ENCODE assay signal across 28 cellular contexts in the genomic region with DNA sequence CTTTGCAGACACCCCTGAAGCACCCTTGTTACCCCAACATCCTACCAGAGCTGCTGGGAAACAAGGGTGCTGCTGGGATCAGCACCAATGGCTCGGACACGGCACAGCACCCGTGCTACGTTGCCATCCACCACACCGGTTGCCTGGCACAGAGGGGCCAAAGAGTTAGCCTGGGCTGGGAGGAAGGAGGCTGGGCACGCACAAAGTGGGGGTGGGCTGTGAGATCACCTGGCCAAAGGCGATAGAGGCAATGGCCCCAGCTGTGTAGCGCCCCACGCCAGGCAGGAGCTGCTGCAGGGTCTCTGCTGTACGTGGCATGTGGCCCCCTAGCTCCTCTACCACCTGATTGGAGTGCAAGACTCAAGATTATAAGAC. TPM values are rescaled to one million over a fixed set of nuclear protein-coding genes. Genes with fewer than 3 reads are reported as not detected.
"Had no signal": no experiment of that assay in that cellular context is flagged by ENCODE, and none has a peak within 500 bp of the region (broad histone marks: within the 10 kb centered on the region; RNA-seq: fewer than 3 reads in every experiment).

No MANE protein-coding gene starts in this region.

- H3K4me3 ChIP-seq: stomach, suprapubic skin, testis, thoracic aorta, thyroid gland, tibial artery, tibial nerve, transverse colon, upper lobe of left lung, upper lobe of right lung, uterus, vagina had no signal

- H3K27ac Mint-ChIP-seq: stimulated activated effector memory CD8-positive, alpha-beta T cell treated with anti-CD3 and anti-CD28 coated beads, Interleukin-12 subunit alpha, Interleukin-12 subunit beta, amount 100 ng/mL, for 72 hours; stimulated activated memory B cell treated with anti-CD40 and anti-IgM and Interleukin-4, amounts not matched to agents 10 μg/mL and 1 μg/mL and 100 μg/mL, for 72 hours; stimulated activated naive B cell treated with anti-CD40 and anti-IgM and Interleukin-4, amounts not matched to agents 10 μg/mL and 1 μg/mL and 100 μg/mL, for 72 hours; stimulated activated naive CD8-positive, alpha-beta T cell treated with anti-CD3 and anti-CD28 coated beads, Interleukin-15, Interleukin-2, amounts not matched to agents 100 ng/mL and 50 ng/mL, for 24 hours; type B pancreatic cell had no signal

- H3K27me3 Mint-ChIP-seq: stimulated activated memory B cell treated with anti-CD40 and anti-IgM and Interleukin-4, amounts not matched to agents 10 μg/mL and 1 μg/mL and 100 μg/mL, for 72 hours; stimulated activated naive B cell treated with anti-CD40 and anti-IgM and Interleukin-4, amounts not matched to agents 10 μg/mL and 1 μg/mL and 100 μg/mL, for 72 hours; stimulated activated naive CD8-positive, alpha-beta T cell treated with anti-CD3 and anti-CD28 coated beads, Interleukin-15, amount 100 ng/mL, for 72 hours; stimulated activated naive CD8-positive, alpha-beta T cell treated with anti-CD3 and anti-CD28 coated beads, Interleukin-15, Interleukin-2, amounts not matched to agents 100 ng/mL and 50 ng/mL, for 24 hours; type B pancreatic cell had no signal

- H3K36me3 ChIP-seq: uterus had no signal

- H3K9me3 Mint-ChIP-seq: stimulated activated effector memory CD8-positive, alpha-beta T cell treated with anti-CD3 and anti-CD28 coated beads, Interleukin-12 subunit alpha, Interleukin-12 subunit beta, amount 100 ng/mL, for 72 hours; stimulated activated memory B cell treated with anti-CD40 and anti-IgM and Interleukin-4, amounts not matched to agents 10 μg/mL and 1 μg/mL and 100 μg/mL, for 72 hours; stimulated activated naive B cell treated with anti-CD40 and anti-IgM and Interleukin-4, amounts not matched to agents 10 μg/mL and 1 μg/mL and 100 μg/mL, for 72 hours; stimulated activated naive CD8-positive, alpha-beta T cell treated with anti-CD3 and anti-CD28 coated beads, Interleukin-15, amount 100 ng/mL, for 72 hours; stimulated activated naive CD8-positive, alpha-beta T cell treated with anti-CD3 and anti-CD28 coated beads, Interleukin-15, Interleukin-2, amounts not matched to agents 100 ng/mL and 50 ng/mL, for 24 hours; type B pancreatic cell had no signal

- H3K27me3 ChIP-seq: suprapubic skin, testis, thyroid gland, tibial artery, tibial nerve, transverse colon, upper lobe of left lung, upper lobe of right lung, uterus, vagina had no signal

- ATAC-seq: stimulated activated effector memory CD8-positive, alpha-beta T cell treated with anti-CD3 and anti-CD28 coated beads, Interleukin-12 subunit alpha, Interleukin-12 subunit beta, amount 100 ng/mL, for 72 hours; stimulated activated memory B cell treated with anti-CD40 and anti-IgM and Interleukin-4, amounts not matched to agents 10 μg/mL and 1 μg/mL and 100 μg/mL, for 72 hours; stimulated activated naive B cell treated with anti-CD40 and anti-IgM and Interleukin-4, amounts not matched to agents 10 μg/mL and 1 μg/mL and 100 μg/mL, for 72 hours; stimulated activated naive CD8-positive, alpha-beta T cell treated with anti-CD3 and anti-CD28 coated beads, Interleukin-15, Interleukin-2, amounts not matched to agents 100 U/mL and 50 U/mL, for 24 hours; upper lobe of right lung had no signal

- H3K4me3 Mint-ChIP-seq: stimulated activated effector memory CD8-positive, alpha-beta T cell treated with anti-CD3 and anti-CD28 coated beads, Interleukin-12 subunit alpha, Interleukin-12 subunit beta, amount 100 ng/mL, for 72 hours; stimulated activated memory B cell treated with anti-CD40 and anti-IgM and Interleukin-4, amounts not matched to agents 10 μg/mL and 1 μg/mL and 100 μg/mL, for 72 hours; stimulated activated naive B cell treated with anti-CD40 and anti-IgM and Interleukin-4, amounts not matched to agents 10 μg/mL and 1 μg/mL and 100 μg/mL, for 72 hours; stimulated activated naive CD8-positive, alpha-beta T cell treated with anti-CD3 and anti-CD28 coated beads, Interleukin-15, amount 100 ng/mL, for 72 hours; stimulated activated naive CD8-positive, alpha-beta T cell treated with anti-CD3 and anti-CD28 coated beads, Interleukin-15, Interleukin-2, amounts not matched to agents 100 ng/mL and 50 ng/mL, for 24 hours; type B pancreatic cell had no signal

- DNase-seq: stimulated activated CD4-positive, alpha-beta T cell treated with anti-CD3 and anti-CD28 coated beads, Interleukin-2, amount 100 ng/mL, for 48 hours; stimulated activated CD4-positive, alpha-beta T cell treated with anti-CD3 and anti-CD28 coated beads, Interleukin-4, amount 100 ng/mL, for 1 hour; stimulated activated CD4-positive, alpha-beta T cell treated with anti-CD3 and anti-CD28 coated beads, Interleukin-4, amount 100 ng/mL, for 24 hours; stimulated activated CD4-positive, alpha-beta T cell treated with anti-CD3 and anti-CD28 coated beads, Interleukin-4, amount 100 ng/mL, for 4 hours; stimulated activated CD8-positive, alpha-beta memory T cell treated with anti-CD3 and anti-CD28 coated beads, Interleukin-4, amount 100 ng/mL, for 48 hours; stimulated activated naive B cell treated with anti-CD40 and anti-IgM and Interleukin-4, amounts not matched to agents 10 μg/mL and 1 μg/mL and 100 μg/mL, for 72 hours; stimulated activated naive CD4-positive, alpha-beta T cell; stimulated activated naive CD4-positive, alpha-beta T cell treated with Interleukin-2 at 50 U/mL for 16 hours; stimulated activated naive CD8-positive, alpha-beta T cell treated with anti-CD3 and anti-CD28 coated beads, Interleukin-15, amount 100 ng/mL, for 72 hours; stimulated activated naive CD8-positive, alpha-beta T cell treated with anti-CD3 and anti-CD28 coated beads, Interleukin-15, Interleukin-2, amounts not matched to agents 100 U/mL and 50 U/mL, for 24 hours; stomach; substantia nigra; testis; thyroid gland; tibial artery; transverse colon; trophoblast cell; upper lobe of right lung; uterus had no signal

RNA-seq across cellular contexts. Expression of a gene that starts 5.6 kb away (rescaled TPM):
- total RNA-seq: thoracic aorta, upper lobe of right lung had no signal
